In genomic region chr4:153466637-153467153, GRCh38 we compare ENCODE assay signal across 8 cellular contexts. TPM values are rescaled to one million over a fixed set of nuclear protein-coding genes. Genes with fewer than 3 reads are reported as not detected.
DNase-seq lines count a peak whose midpoint lies in the region; ATAC-seq and TF ChIP-seq lines count a peak whose summit lies in the region.

No MANE protein-coding gene starts in this region.

- under 1% methylated on average over 48 of the region's 48 CpGs for WGBS in HUES64

- no peak for TF ChIP-seq CTCF in BE2C (IDR thresholded peaks at IDR 0.05; ENCODE audit: low read depth, low read length)

- H3K9ac ChIP-seq in HUES64 (ENCODE audit: low read depth, low read length) = peak overlapping the region; percentile 91
- peak overlapping the region; percentile 84 for H3K9ac ChIP-seq in iPS-15b (ENCODE audit: low read depth, low read length)

- peak; percentile 18 for DNase-seq in BE2C
- peak; percentile 70 for DNase-seq in activated naive CD8-positive, alpha-beta T cell treated with anti-CD3 and anti-CD28 coated beads, Interleukin-2, amount 10 ng/mL, durations not matched to agents 7 days and 5 days
- no peak for DNase-seq in globus pallidus (ENCODE audit: low spot score)
- no peak for DNase-seq in HPDE6-E6E7 (ENCODE audit: extremely low spot score)

- no peaks in the 10 kb centered on the region for H3K27me3 Mint-ChIP-seq in activated naive CD8-positive, alpha-beta T cell treated with anti-CD3 and anti-CD28 coated beads, Interleukin-2, amount 10 ng/mL, durations not matched to agents 7 days and 5 days
- H3K27me3 Mint-ChIP-seq in stimulated activated naive CD8-positive, alpha-beta T cell treated with anti-CD3 and anti-CD28 coated beads, Interleukin-15, Interleukin-2, amounts not matched to agents 100 ng/mL and 50 ng/mL, for 24 hours = no peaks in the 10 kb centered on the region

- POLR2A ChIA-PET in activated naive CD8-positive, alpha-beta T cell treated with anti-CD3 and anti-CD28 coated beads, Interleukin-2, amount 10 ng/mL, durations not matched to agents 7 days and 5 days (lab: Charles Lee) = interaction anchor here (0.5 to 5.7 kb wide), 28 partner anchors 10 to 176 kb away, joined by 3 to 72 read pairs (median 9); partner anchors contain the start of gene MND1

- peak overlapping the region; percentile 66 for H3K27ac ChIP-seq in HUES64 (ENCODE audit: low read depth, low read length)

- peak; percentile 7 for ATAC-seq in GM19452 (IDR thresholded peaks at IDR 0.05; ENCODE audit: unreplicated experiment)
- peak; percentile 24 for ATAC-seq in activated naive CD8-positive, alpha-beta T cell treated with anti-CD3 and anti-CD28 coated beads, Interleukin-2, amount 10 ng/mL, durations not matched to agents 7 days and 5 days (ENCODE audit: low read depth)

- H3K9me3 Mint-ChIP-seq in activated naive CD8-positive, alpha-beta T cell treated with anti-CD3 and anti-CD28 coated beads, Interleukin-2, amount 10 ng/mL, durations not matched to agents 7 days and 5 days = no peaks in the 10 kb centered on the region
- no peaks in the 10 kb centered on the region for H3K9me3 Mint-ChIP-seq in stimulated activated naive CD8-positive, alpha-beta T cell treated with anti-CD3 and anti-CD28 coated beads, Interleukin-15, Interleukin-2, amounts not matched to agents 100 ng/mL and 50 ng/mL, for 24 hours

- H3K4me3 ChIP-seq in BE2C (ENCODE audit: low read depth, low read length) (peak overlapping the region; percentile 92), HUES64 (ENCODE audit: low read length) (peak overlapping the region; percentile 98), iPS-15b (ENCODE audit: low read depth, low read length) (peak overlapping the region; percentile 86)

- peaks cover 24% of the 10 kb centered on the region for H3K36me3 Mint-ChIP-seq in activated naive CD8-positive, alpha-beta T cell treated with anti-CD3 and anti-CD28 coated beads, Interleukin-2, amount 10 ng/mL, durations not matched to agents 7 days and 5 days
- peaks cover 40% of the 10 kb centered on the region for H3K36me3 Mint-ChIP-seq in stimulated activated naive CD8-positive, alpha-beta T cell treated with anti-CD3 and anti-CD28 coated beads, Interleukin-15, Interleukin-2, amounts not matched to agents 100 ng/mL and 50 ng/mL, for 24 hours (ENCODE audit: low read depth)

- H3K36me3 ChIP-seq in BE2C (no peaks in the 10 kb centered on the region), HUES64 (ENCODE audit: insufficient read depth, low read length) (no peaks in the 10 kb centered on the region), iPS-15b (ENCODE audit: control insufficient read depth, insufficient read depth, low read length) (no peaks in the 10 kb centered on the region)

- H3K4me1 ChIP-seq in BE2C (peaks cover 13% of the 10 kb centered on the region), HUES64 (ENCODE audit: insufficient read depth, low read length) (peaks cover 19% of the 10 kb centered on the region), iPS-15b (ENCODE audit: control insufficient read depth, insufficient read depth, low read length) (peaks cover 5% of the 10 kb centered on the region)

- H3K9me3 ChIP-seq in BE2C (no peaks in the 10 kb centered on the region), HUES64 (ENCODE audit: insufficient read depth, low read depth, low read length) (no peaks in the 10 kb centered on the region), iPS-15b (ENCODE audit: control insufficient read depth, insufficient read depth, low read length) (no peaks in the 10 kb centered on the region)

- H3K27ac Mint-ChIP-seq in activated naive CD8-positive, alpha-beta T cell treated with anti-CD3 and anti-CD28 coated beads, Interleukin-2, amount 10 ng/mL, durations not matched to agents 7 days and 5 days = peak overlapping the region; percentile 92
- H3K27ac Mint-ChIP-seq in stimulated activated naive CD8-positive, alpha-beta T cell treated with anti-CD3 and anti-CD28 coated beads, Interleukin-15, Interleukin-2, amounts not matched to agents 100 ng/mL and 50 ng/mL, for 24 hours = peak overlapping the region; percentile 90

- H3K4me3 Mint-ChIP-seq in activated naive CD8-positive, alpha-beta T cell treated with anti-CD3 and anti-CD28 coated beads, Interleukin-2, amount 10 ng/mL, durations not matched to agents 7 days and 5 days = peak overlapping the region; percentile 96
- H3K4me3 Mint-ChIP-seq in stimulated activated naive CD8-positive, alpha-beta T cell treated with anti-CD3 and anti-CD28 coated beads, Interleukin-15, Interleukin-2, amounts not matched to agents 100 ng/mL and 50 ng/mL, for 24 hours = peak overlapping the region; percentile 98

- peaks cover 42% of the 10 kb centered on the region for H3K4me1 Mint-ChIP-seq in activated naive CD8-positive, alpha-beta T cell treated with anti-CD3 and anti-CD28 coated beads, Interleukin-2, amount 10 ng/mL, durations not matched to agents 7 days and 5 days
- H3K4me1 Mint-ChIP-seq in stimulated activated naive CD8-positive, alpha-beta T cell treated with anti-CD3 and anti-CD28 coated beads, Interleukin-15, Interleukin-2, amounts not matched to agents 100 ng/mL and 50 ng/mL, for 24 hours (ENCODE audit: low read depth) = peaks cover 52% of the 10 kb centered on the region

- no peaks in the 10 kb centered on the region for H3K27me3 ChIP-seq in BE2C
- H3K27me3 ChIP-seq in HUES64 (ENCODE audit: insufficient read depth, low read length) = peaks cover 20% of the 10 kb centered on the region
- peaks cover 6% of the 10 kb centered on the region for H3K27me3 ChIP-seq in iPS-15b (ENCODE audit: control insufficient read depth, insufficient read depth, low read length)

RNA-seq across cellular contexts. Expression of gene TMEM131L, which starts 0.5 kb away (rescaled TPM):
- 6.5 TPM for polyA plus RNA-seq in BE2C (2012; ENCODE audit: insufficient read depth, insufficient read length, low read depth)
- polyA plus RNA-seq in HUES64 (2013, experiment 1 of 2) = 18.4 TPM
- 17.6 TPM for polyA plus RNA-seq in HUES64 (2013, experiment 2 of 2)
- total RNA-seq in activated naive CD8-positive, alpha-beta T cell treated with anti-CD3 and anti-CD28 coated beads, Interleukin-2, amount 10 ng/mL, durations not matched to agents 7 days and 5 days = 10 to 100 TPM; 51.8 to 57.2 TPM

Comparison
In these comparisons a context has a peak if more than half of its experiments do, and no peak if none do; other contexts are left out.
1. DNase-seq: peak in BE2C (single experiment) and activated naive CD8-positive, alpha-beta T cell treated with anti-CD3 and anti-CD28 coated beads, Interleukin-2, amount 10 ng/mL, durations not matched to agents 7 days and 5 days (single experiment); none in globus pallidus (single experiment) and HPDE6-E6E7 (single experiment).
2. Peak in every context shown above with its lines, with median percentiles within 50 percentile points of each other: H3K4me3 ChIP-seq.